8 cellular contexts compared by ENCODE assay signal in genomic region chr1:153352523-153352922, GRCh38. TPM values are rescaled to one million over a fixed set of nuclear protein-coding genes. Genes with fewer than 3 reads are reported as not detected.
DNase-seq lines count a peak whose midpoint lies in the region; ATAC-seq and TF ChIP-seq lines count a peak whose summit lies in the region.

No MANE protein-coding gene starts in this region.

- no peaks in the 10 kb centered on the region for H3K36me3 ChIP-seq in lung (ENCODE audit: control insufficient read depth in 2 of 2, insufficient read depth in 2 of 2, low read length in 2 of 2)

- peak; percentile 73 for DNase-seq in COR-L47 (lab: John Stamatoyannopoulos, UW)
- DNase-seq in NCI-H748 (lab: John Stamatoyannopoulos, UW; ENCODE audit: unreplicated experiment): peak; percentile 71
- peak; percentile 28 to 47 for DNase-seq in activated CD4-positive, alpha-beta T cell treated with anti-CD3 and anti-CD28 coated beads, Interleukin-2, amount 50 U/mL, for 24 hours (ENCODE audit: low read depth in 1 of 2, low spot score in 1 of 2)
- DNase-seq in dermis microvascular lymphatic vessel endothelial cell (ENCODE audit: low read depth in 2 of 2): peak; percentile 40 to 72
- no peak for DNase-seq in lung (ENCODE audit: low spot score)
- DNase-seq in stimulated activated CD8-positive, alpha-beta memory T cell treated with anti-CD3 and anti-CD28 coated beads, Interleukin-15, amount 100 ng/mL, for 1 hour (ENCODE audit: low read depth): peak; percentile 46

- ATAC-seq in HG03354 (IDR thresholded peaks at IDR 0.05; ENCODE audit: poor library complexity, severe bottlenecking, unreplicated experiment) (peak; percentile 59), lung (ENCODE audit: insufficient read depth, low FRiP score) (peak; percentile 87), GM18873 (IDR thresholded peaks at IDR 0.05; ENCODE audit: low FRiP score, unreplicated experiment) (no peak)

- H3K4me3 ChIP-seq in lung: no peak overlapping the region

- no peaks in the 10 kb centered on the region for H3K4me1 ChIP-seq in lung (ENCODE audit: control insufficient read depth in 2 of 2, insufficient read depth in 2 of 2, low read length in 2 of 2)

- no peak overlapping the region for H3K27ac ChIP-seq in lung (ENCODE audit: low read depth in 1 of 2, low read length in 1 of 2)

- peak; percentile 75 for TF ChIP-seq CTCF in lung (IDR thresholded peaks at IDR 0.05; ENCODE audit: control extremely low read depth, extremely low read depth)

- WGBS in lung, 2 donors: 0% methylated on average over 4 of the region's 4 CpGs

- no peaks in the 10 kb centered on the region for H3K27me3 ChIP-seq in lung (ENCODE audit: control insufficient read depth, insufficient read depth)

- H3K9me3 ChIP-seq in lung (ENCODE audit: control insufficient read depth in 2 of 2, insufficient read depth in 1 of 2, low read length in 1 of 2): peaks cover 0 to 2% of the 10 kb centered on the region in 2 donors

RNA-seq across cellular contexts. Expression of gene PGLYRP4, which starts 3.9 kb away (rescaled TPM):
- total RNA-seq in dermis microvascular lymphatic vessel endothelial cell: not detected in 2 replicates
- 1 to 10 TPM; 1.0 to 3.1 TPM for total RNA-seq in lung
- 1 to 10 TPM in 1 of 2 donors, under 1 TPM in 1; 0.18 to 1.0 TPM for polyA plus RNA-seq in lung

RNA-seq across cellular contexts. Expression of gene S100A9, which starts 5.1 kb away (rescaled TPM):
- total RNA-seq in dermis microvascular lymphatic vessel endothelial cell (0.25 and 0.90 TPM in 2 replicates), lung (100 to 1,000 TPM; 394 to 769 TPM)
- over 10,000 TPM in 1 of 2 donors, 100 to 1,000 TPM in 1; 550 to 16,342 TPM for polyA plus RNA-seq in lung

RNA-seq across cellular contexts. Expression of gene S100A12, which starts 22.9 kb away (rescaled TPM):
- total RNA-seq in dermis microvascular lymphatic vessel endothelial cell (not detected in 2 replicates), lung (10 to 100 TPM; 14.9 to 31.7 TPM)
- polyA plus RNA-seq in lung: 1,000 to 10,000 TPM in 1 of 2 donors, 10 to 100 TPM in 1; 43.9 to 1,191 TPM

RNA-seq across cellular contexts. Expression of gene S100A8, which starts 38.4 kb away (rescaled TPM):
- total RNA-seq in dermis microvascular lymphatic vessel endothelial cell (not detected in 2 replicates), lung (100 to 1,000 TPM in 1 of 2 donors, 10 to 100 TPM in 1; 69.8 to 556 TPM)
- polyA plus RNA-seq in lung: 1,000 to 10,000 TPM in 1 of 2 donors, 100 to 1,000 TPM in 1; 623 to 6,695 TPM

RNA-seq across cellular contexts. Expression of gene PGLYRP3, which starts 39.8 kb away (rescaled TPM):
- not detected in 2 replicates for total RNA-seq in dermis microvascular lymphatic vessel endothelial cell
- not detected for total RNA-seq in lung
- not detected for polyA plus RNA-seq in lung

Comparison
In these comparisons a context has a peak if more than half of its experiments do, and no peak if none do; other contexts are left out.
1. RNA of gene S100A9, which starts 5.1 kb away (total RNA-seq): 394 to 769 TPM in lung; 0.25 to 0.90 TPM in dermis microvascular lymphatic vessel endothelial cell; every median in the first group is over 100 times any median in the second.
2. RNA of gene S100A12, which starts 22.9 kb away (total RNA-seq): 14.9 to 31.7 TPM in lung; not detected in dermis microvascular lymphatic vessel endothelial cell; every median in the first group is over 10 times any median in the second.